ENCODE assay signal across 26 cellular contexts in genomic region chr12:120994589-120995337, GRCh38. TPM values are rescaled to one million over a fixed set of nuclear protein-coding genes. Genes with fewer than 3 reads are reported as not detected.
"Had no signal": no experiment of that assay in that cellular context is flagged by ENCODE, and none has a peak within 500 bp of the region (broad histone marks: within the 10 kb centered on the region; RNA-seq: fewer than 3 reads in every experiment).

No MANE protein-coding gene starts in this region.

- H3K27ac Mint-ChIP-seq: activated CD4-positive, alpha-beta T cell treated with anti-CD3 and anti-CD28 coated beads, Interleukin-2, amount 10 ng/mL, durations not matched to agents 7 days and 5 days; activated CD8-positive, alpha-beta T cell treated with anti-CD3 and anti-CD28 coated beads, Interleukin-2, amount 10 ng/mL, durations not matched to agents 7 days and 5 days; activated T-cell treated with anti-CD3 and anti-CD28 coated beads, Interleukin-2, amount 50 U/mL, for 24 hours; activated T-helper 2 cell treated with anti-CD3 and anti-CD28 coated beads, Interferon-gamma antibody, Interleukin-2, Interleukin-4, amounts not matched to agents 10 μg/mL and 5 μg/mL and 100 μg/mL, durations not matched to agents 14 hours and 24 hours and 36 hours; effector memory CD8-positive, alpha-beta T cell; nephron; progenitor cell of endocrine pancreas had no signal

- H3K9me3 ChIP-seq: body of pancreas, suprapubic skin, transverse colon, vagina had no signal

- H3K4me3 ChIP-seq: body of pancreas, lung, suprapubic skin, transverse colon, vagina had no signal

- H3K27me3 ChIP-seq: body of pancreas, transverse colon, vagina had no signal

- H3K4me3 Mint-ChIP-seq: activated CD4-positive, alpha-beta T cell treated with anti-CD3 and anti-CD28 coated beads, Interleukin-2, amount 10 ng/mL, durations not matched to agents 7 days and 5 days; activated CD8-positive, alpha-beta T cell treated with anti-CD3 and anti-CD28 coated beads, Interleukin-2, amount 10 ng/mL, durations not matched to agents 7 days and 5 days; activated T-cell treated with anti-CD3 and anti-CD28 coated beads, Interleukin-2, amount 50 U/mL, for 24 hours; effector memory CD8-positive, alpha-beta T cell; nephron; stimulated activated naive CD8-positive, alpha-beta T cell treated with anti-CD3 and anti-CD28 coated beads, Interleukin-15, amount 100 ng/mL, for 72 hours had no signal

- H3K9me3 Mint-ChIP-seq: activated CD4-positive, alpha-beta T cell treated with anti-CD3 and anti-CD28 coated beads, Interleukin-2, amount 10 ng/mL, durations not matched to agents 7 days and 5 days; activated T-cell treated with anti-CD3 and anti-CD28 coated beads, Interleukin-2, amount 50 U/mL, for 24 hours; activated T-helper 2 cell treated with anti-CD3 and anti-CD28 coated beads, Interferon-gamma antibody, Interleukin-2, Interleukin-4, amounts not matched to agents 10 μg/mL and 5 μg/mL and 100 μg/mL, durations not matched to agents 14 hours and 24 hours and 36 hours; nephron had no signal

- H3K4me1 ChIP-seq: suprapubic skin, transverse colon had no signal

- ATAC-seq: activated CD8-positive, alpha-beta T cell treated with anti-CD3 and anti-CD28 coated beads, Interleukin-2, amount 10 ng/mL, durations not matched to agents 7 days and 5 days; body of pancreas; effector memory CD8-positive, alpha-beta T cell; left lobe of liver; stimulated activated naive CD8-positive, alpha-beta T cell treated with anti-CD3 and anti-CD28 coated beads, Interleukin-15, amount 100 ng/mL, for 72 hours had no signal

- H3K36me3 ChIP-seq: suprapubic skin, transverse colon, vagina had no signal

- H3K27me3 Mint-ChIP-seq: activated T-cell treated with anti-CD3 and anti-CD28 coated beads, Interleukin-2, amount 50 U/mL, for 24 hours; progenitor cell of endocrine pancreas had no signal

- H3K27ac ChIP-seq: body of pancreas, suprapubic skin, transverse colon, vagina had no signal

- H3K4me1 Mint-ChIP-seq: activated CD4-positive, alpha-beta T cell treated with anti-CD3 and anti-CD28 coated beads, Interleukin-2, amount 10 ng/mL, durations not matched to agents 7 days and 5 days; stimulated activated naive CD8-positive, alpha-beta T cell treated with anti-CD3 and anti-CD28 coated beads, Interleukin-15, amount 100 ng/mL, for 72 hours had no signal

- DNase-seq: activated CD4-positive, alpha-beta T cell treated with anti-CD3 and anti-CD28 coated beads, Interleukin-2, amount 10 ng/mL, durations not matched to agents 7 days and 5 days; activated CD8-positive, alpha-beta T cell treated with anti-CD3 and anti-CD28 coated beads, Interleukin-2, amount 10 ng/mL, durations not matched to agents 7 days and 5 days; activated naive CD4-positive, alpha-beta T cell treated with Interleukin-2 at 50 U/mL for 16 hours; activated T-cell treated with anti-CD3 and anti-CD28 coated beads, Interleukin-2, amount 50 U/mL, for 24 hours; body of pancreas; caudate nucleus; effector memory CD8-positive, alpha-beta T cell; foreskin melanocyte; glutamatergic neuron; hypothalamus; midbrain; stimulated activated CD4-positive, alpha-beta T cell treated with anti-CD3 and anti-CD28 coated beads, Interleukin-2, amount 100 ng/mL, for 24 hours; stimulated activated naive CD8-positive, alpha-beta T cell treated with anti-CD3 and anti-CD28 coated beads, Interleukin-15, amount 100 ng/mL, for 72 hours; T-helper 9 cell; transverse colon had no signal

RNA-seq across cellular contexts. Expression of gene HNF1A, which starts 16.4 kb away (rescaled TPM):
- total RNA-seq: activated CD4-positive, alpha-beta T cell treated with anti-CD3 and anti-CD28 coated beads, Interleukin-2, amount 10 ng/mL, durations not matched to agents 7 days and 5 days; activated CD8-positive, alpha-beta T cell treated with anti-CD3 and anti-CD28 coated beads, Interleukin-2, amount 10 ng/mL, durations not matched to agents 7 days and 5 days; activated T-helper 2 cell treated with anti-CD3 and anti-CD28 coated beads, Interferon-gamma antibody, Interleukin-2, Interleukin-4, amounts not matched to agents 10 μg/mL and 5 μg/mL and 100 μg/mL, durations not matched to agents 14 hours and 24 hours and 36 hours; dermis microvascular lymphatic vessel endothelial cell; fibroblast of lung; omental fat pad; vagina had no signal
- polyA plus RNA-seq: fibroblast of lung, keratinocyte had no signal

RNA-seq across cellular contexts. Expression of gene OASL, which starts 44.3 kb away (rescaled TPM):
- total RNA-seq: progenitor cell of endocrine pancreas had no signal
